ENCODE assay signal across 24 cellular contexts in genomic region chr11:72595292-72595684, GRCh38.
"Had no signal": no experiment of that assay in that cellular context is flagged by ENCODE, and none has a peak within 500 bp of the region (broad histone marks: within the 10 kb centered on the region; RNA-seq: fewer than 3 reads in every experiment).

No MANE protein-coding gene starts in this region.

- H3K27ac ChIP-seq: colonic mucosa, heart left ventricle, lower lobe of right lung, right lobe of liver, upper lobe of left lung had no signal

- H3K4me3 ChIP-seq: colonic mucosa, dorsolateral prefrontal cortex, heart left ventricle, lower lobe of right lung, right lobe of liver, upper lobe of left lung had no signal

- H3K36me3 Mint-ChIP-seq: natural killer cell, WTC11 had no signal

- DNase-seq: activated CD4-positive, alpha-beta T cell treated with anti-CD3 and anti-CD28 coated beads for 1 hour; activated CD4-positive, alpha-beta T cell treated with anti-CD3 and anti-CD28 coated beads, Interleukin-2, amount 50 U/mL, for 1 hour; activated CD8-positive, alpha-beta T cell treated with anti-CD3 and anti-CD28 coated beads for 36 hours; activated gamma-delta T cell treated with Interleukin-2 at 50 U/mL for 16 hours; activated naive CD4-positive, alpha-beta T cell treated with anti-CD3 and anti-CD28 coated beads, Interleukin-2, amount 50 U/mL, for 16 hours; activated T-cell treated with anti-CD3 and anti-CD28 coated beads, Interleukin-2, amount 50 U/mL, for 4 hours; amniotic stem cell; cerebellar nuclear complex; colonic mucosa; dorsolateral prefrontal cortex; effector memory CD8-positive, alpha-beta T cell; erythroblast; heart left ventricle; hypothalamus; lower lobe of right lung; mesenchymal stem cell; natural killer cell; right lobe of liver; stimulated activated CD4-positive, alpha-beta T cell treated with anti-CD3 and anti-CD28 coated beads, Interleukin-2, amount 100 ng/mL, for 48 hours; stimulated activated naive CD4-positive, alpha-beta T cell treated with Interleukin-2 at 50 U/mL for 16 hours; T-helper 2 cell; upper lobe of left lung had no signal

- H3K27ac Mint-ChIP-seq: activated CD8-positive, alpha-beta T cell treated with anti-CD3 and anti-CD28 coated beads for 36 hours; activated T-helper 17 cell treated with anti-CD3 and anti-CD28 coated beads, Interleukin-2, amount 50 U/mL, for 72 hours; effector memory CD8-positive, alpha-beta T cell; natural killer cell; WTC11 had no signal

- H3K4me1 Mint-ChIP-seq: activated T-helper 17 cell treated with anti-CD3 and anti-CD28 coated beads, Interleukin-2, amount 50 U/mL, for 72 hours had no signal

- H3K36me3 ChIP-seq: colonic mucosa, heart left ventricle, lower lobe of right lung, right lobe of liver, upper lobe of left lung had no signal

- H3K9me3 ChIP-seq: colonic mucosa, heart left ventricle, lower lobe of right lung, right lobe of liver, upper lobe of left lung had no signal

- H3K4me3 Mint-ChIP-seq: activated CD8-positive, alpha-beta T cell treated with anti-CD3 and anti-CD28 coated beads for 36 hours; activated T-cell treated with anti-CD3 and anti-CD28 coated beads, Interleukin-2, amount 50 U/mL, for 4 hours; activated T-helper 17 cell treated with anti-CD3 and anti-CD28 coated beads, Interleukin-2, amount 50 U/mL, for 72 hours; effector memory CD8-positive, alpha-beta T cell; natural killer cell; WTC11 had no signal

- H3K9me3 Mint-ChIP-seq: activated CD8-positive, alpha-beta T cell treated with anti-CD3 and anti-CD28 coated beads for 36 hours; activated T-cell treated with anti-CD3 and anti-CD28 coated beads, Interleukin-2, amount 50 U/mL, for 4 hours; activated T-helper 17 cell treated with anti-CD3 and anti-CD28 coated beads, Interleukin-2, amount 50 U/mL, for 72 hours; effector memory CD8-positive, alpha-beta T cell; natural killer cell; WTC11 had no signal
